24 cellular contexts compared by ENCODE assay signal in genomic region chr2:186617186-186617585, GRCh38. TPM values are rescaled to one million over a fixed set of nuclear protein-coding genes. Genes with fewer than 3 reads are reported as not detected.
DNase-seq lines count a peak whose midpoint lies in the region; ATAC-seq and TF ChIP-seq lines count a peak whose summit lies in the region.
"Had no signal": no experiment of that assay in that cellular context is flagged by ENCODE, and none has a peak within 500 bp of the region (broad histone marks: within the 10 kb centered on the region; RNA-seq: fewer than 3 reads in every experiment).

No MANE protein-coding gene starts in this region.

- no peaks in the 10 kb centered on the region for H3K9me3 ChIP-seq in cardiac muscle cell (ENCODE audit: low read depth)
- H3K9me3 ChIP-seq in heart right ventricle, result no peaks in the 10 kb centered on the region
- no peaks in the 10 kb centered on the region for H3K9me3 ChIP-seq in parathyroid adenoma (ENCODE audit: control insufficient read depth, low read length)

- H3K4me1 ChIP-seq in cardiac muscle cell (ENCODE audit: low read depth) (peaks cover 18% of the 10 kb centered on the region), heart right ventricle (peaks cover 0 to 41% (median 35%) of the 10 kb centered on the region in 9 donors), parathyroid adenoma (peaks cover 7% of the 10 kb centered on the region)

- 6 to 20% methylated on average over 4 of the region's 4 CpGs for WGBS in heart right ventricle, 2 donors

- H3K4me3 ChIP-seq in cardiac muscle cell (no peak overlapping the region), heart right ventricle (peak overlapping the region in 3 of 10 donors; percentile 9 to 20 (median 15)), parathyroid adenoma (ENCODE audit: low read depth, low read length) (peak overlapping the region; percentile 8)
- H3K4me3 ChIP-seq: GM12878 had no signal

- H3K27me3 ChIP-seq in cardiac muscle cell, result no peaks in the 10 kb centered on the region
- H3K27me3 ChIP-seq in heart right ventricle, result no peaks in the 10 kb centered on the region
- H3K27me3 ChIP-seq in parathyroid adenoma (ENCODE audit: control insufficient read depth, insufficient read depth, low read length), result no peaks in the 10 kb centered on the region

- peak in 7 of 8 donors; percentile 63 to 88 (median 81) for ATAC-seq in heart right ventricle
- no peak for ATAC-seq in HG02885 (IDR thresholded peaks at IDR 0.05; ENCODE audit: poor library complexity, unreplicated experiment)
- ATAC-seq in HG02642 (IDR thresholded peaks at IDR 0.05; ENCODE audit: poor library complexity, unreplicated experiment), result no peak
- ATAC-seq: CD8-positive, alpha-beta T cell; GM12878 had no signal

- intact Hi-C loops in cardiac septum (cut with DNase I) (no loop called here), heart right ventricle (cut with DNase I) (no loop called here)

- DNase-seq in cardiac muscle cell (ENCODE audit: low read depth in 1 of 2, low spot score in 1 of 2) (no peak), cardiac septum (ENCODE audit: low spot score) (no peak), heart right ventricle (peak in 1 of 2 donors; percentile 41), T1000 (lab: John Stamatoyannopoulos, UW) (no peak), AG20443 (ENCODE audit: low spot score) (no peak)
- DNase-seq: 8988T; AML-193; C1 segment of cervical spinal cord; CD8-positive, alpha-beta T cell; DND-41; H9; KBM-7; MM.1S; NCI-H1092; NCI-H146; NCI-H2029; NCI-H2227 treated with DMSO at 0.1 percent for 48 hours; NCI-H510A treated with DMSO at 0.1 percent for 48 hours; NCI-H82; OCI-M1 had no signal

- H3K4me2 ChIP-seq in parathyroid adenoma (ENCODE audit: low read length), result peak overlapping the region; percentile 24

- H3K36me3 ChIP-seq in cardiac muscle cell, result peaks cover 1% of the 10 kb centered on the region
- H3K36me3 ChIP-seq in heart right ventricle, result peaks cover 0 to 13% (median 0%) of the 10 kb centered on the region in 9 donors
- H3K36me3 ChIP-seq in parathyroid adenoma (ENCODE audit: control insufficient read depth, insufficient read depth, low read length), result no peaks in the 10 kb centered on the region

- no peak overlapping the region for H3K9ac ChIP-seq in parathyroid adenoma

- no peak for TF ChIP-seq CTCF in cardiac muscle cell (IDR thresholded peaks at IDR 0.05; ENCODE audit: low read depth, low read length)
- no peak for TF ChIP-seq CTCF in heart right ventricle (IDR thresholded peaks at IDR 0.05)
- TF ChIP-seq CTCF in parathyroid adenoma (IDR thresholded peaks at IDR 0.05), result no peak

- H3K27ac ChIP-seq in cardiac muscle cell (peak overlapping the region; percentile 21), heart right ventricle (peak overlapping the region in 8 of 10 donors; percentile 2 to 39 (median 32)), parathyroid adenoma (peak overlapping the region; percentile 12)

- peak overlapping the region; percentile 23 for H2AFZ ChIP-seq in parathyroid adenoma

- peaks cover 6% of the 10 kb centered on the region for H3K79me2 ChIP-seq in parathyroid adenoma

RNA-seq across cellular contexts. Expression of gene ITGAV, which starts 27.3 kb away (rescaled TPM):
- total RNA-seq in cardiac muscle cell, result 91.6 and 99.8 TPM in 2 replicates
- 39.4 and 44.4 TPM in 2 replicates for polyA plus RNA-seq in cardiac muscle cell
- total RNA-seq in cardiac septum, result 234 TPM
- 100 to 1,000 TPM; 153 to 292 (median 228) TPM for total RNA-seq in heart right ventricle
- 10 to 100 TPM; 17.2 to 43.2 TPM for polyA plus RNA-seq in heart right ventricle

Comparison
In these comparisons a context has a peak if more than half of its experiments do, and no peak if none do; other contexts are left out.
1. ATAC-seq: peak in heart right ventricle (7 of 8); none in HG02885 (single experiment) and HG02642 (single experiment).
2. Peak in every context shown above with its lines, with median percentiles within 50 percentile points of each other: H3K27ac ChIP-seq.